ENCODE assay signal across 16 cellular contexts in genomic region chr12:49702676-49703228, GRCh38.
DNase-seq lines count a peak whose midpoint lies in the region; ATAC-seq and TF ChIP-seq lines count a peak whose summit lies in the region.
"Had no signal": no experiment of that assay in that cellular context is flagged by ENCODE, and none has a peak within 500 bp of the region (broad histone marks: within the 10 kb centered on the region; RNA-seq: fewer than 3 reads in every experiment).

No MANE protein-coding gene starts in this region.

- peaks cover 23% of the 10 kb centered on the region; the same call in 1 of the 2 replicates for H3F3A ChIP-seq in SU-DHL-6 (ENCODE audit: insufficient read depth)

- no peak overlapping the region for H3K27ac ChIP-seq in SU-DHL-6 (ENCODE audit: low read depth, low read length)
- H3K27ac ChIP-seq: neutrophil had no signal

- no peak overlapping the region for H2AFZ ChIP-seq in SU-DHL-6 (ENCODE audit: low read depth, low read length, severe bottlenecking)

- no peak for ATAC-seq in stimulated activated naive B cell treated with anti-CD40 and anti-IgM and Interleukin-4, amounts not matched to agents 10 μg/mL and 1 μg/mL and 100 μg/mL, for 72 hours (replicated peaks)

- H3K27me3 ChIP-seq in SU-DHL-6 (ENCODE audit: low read length) (no peaks in the 10 kb centered on the region), HAP-1 (ENCODE audit: low read depth) (no peaks in the 10 kb centered on the region)

- peak overlapping the region; percentile 7 for H3K4me2 ChIP-seq in SU-DHL-6 (ENCODE audit: low read depth, low read length, poor library complexity, severe bottlenecking)

- no peaks in the 10 kb centered on the region for H3K36me3 ChIP-seq in SU-DHL-6 (ENCODE audit: low read length)
- H3K36me3 ChIP-seq in HAP-1 (replicated peaks), result no peaks in the 10 kb centered on the region
- H3K36me3 ChIP-seq: neutrophil, thoracic aorta had no signal

- no peak overlapping the region for H3K9ac ChIP-seq in SU-DHL-6 (ENCODE audit: low read length)

- H3K9me3 ChIP-seq in SU-DHL-6 (ENCODE audit: insufficient read depth, low read length) (no peaks in the 10 kb centered on the region), HAP-1 (no peaks in the 10 kb centered on the region)
- H3K9me3 ChIP-seq: neutrophil, thoracic aorta had no signal

- peak overlapping the region; percentile 63 for H3K27ac Mint-ChIP-seq in T-helper 1 cell treated with Interleukin-12 subunit alpha and Interleukin-12 subunit beta and Interleukin-4 antibody, amounts not matched to agents 30 μg/mL and 1 μg/mL, for 36 hours
- peak overlapping the region; percentile 66 for H3K27ac Mint-ChIP-seq in stimulated activated naive B cell treated with anti-CD40 and anti-IgM and Interleukin-4, amounts not matched to agents 10 μg/mL and 1 μg/mL and 100 μg/mL, for 72 hours
- H3K27ac Mint-ChIP-seq: activated naive CD8-positive, alpha-beta T cell treated with anti-CD3 and anti-CD28 coated beads, Interleukin-2, amount 10 ng/mL, durations not matched to agents 7 days and 5 days had no signal

- DNase-seq in T-helper 1 cell, result no peak
- DNase-seq in fibroblast of peridontal ligament (ENCODE audit: extremely low read depth), result peak; percentile 31
- DNase-seq in stimulated activated naive B cell treated with anti-CD40 and anti-IgM and Interleukin-4, amounts not matched to agents 10 μg/mL and 1 μg/mL and 100 μg/mL, for 72 hours, result no peak
- no peak for DNase-seq in retina
- DNase-seq in HAP-1 (ENCODE audit: low spot score in 2 of 2), result no peak
- no peak for DNase-seq in stimulated activated naive CD4-positive, alpha-beta T cell treated with Interleukin-2 at 50 U/mL for 16 hours (lab: John Stamatoyannopoulos, UW)
- DNase-seq: 8988T; activated CD4-positive, CD25-positive, alpha-beta regulatory T cell treated with anti-CD3 and anti-CD28 coated beads, Interleukin-2, amount 50 U/mL, for 72 hours; activated naive CD8-positive, alpha-beta T cell treated with anti-CD3 and anti-CD28 coated beads, Interleukin-2, amount 10 ng/mL, durations not matched to agents 7 days and 5 days; H7; Karpas-422; NCI-H2171 had no signal

- H3K4me1 ChIP-seq in HAP-1, result peaks cover 17% of the 10 kb centered on the region

- peaks cover 57% of the 10 kb centered on the region for H3K4me1 Mint-ChIP-seq in T-helper 1 cell treated with Interleukin-12 subunit alpha and Interleukin-12 subunit beta and Interleukin-4 antibody, amounts not matched to agents 30 μg/mL and 1 μg/mL, for 36 hours (ENCODE audit: low read depth)
- peaks cover 54 to 85% of the 10 kb centered on the region in 2 donors for H3K4me1 Mint-ChIP-seq in stimulated activated naive B cell treated with anti-CD40 and anti-IgM and Interleukin-4, amounts not matched to agents 10 μg/mL and 1 μg/mL and 100 μg/mL, for 72 hours

- H4K20me1 ChIP-seq in SU-DHL-6 (ENCODE audit: low read depth, low read length), result peaks cover 3% of the 10 kb centered on the region; the same call in 1 of the 2 replicates

- H3K79me2 ChIP-seq in SU-DHL-6 (ENCODE audit: insufficient read depth, low read length), result peaks cover 46% of the 10 kb centered on the region

- H3K36me3 Mint-ChIP-seq in T-helper 1 cell treated with Interleukin-12 subunit alpha and Interleukin-12 subunit beta and Interleukin-4 antibody, amounts not matched to agents 30 μg/mL and 1 μg/mL, for 36 hours (ENCODE audit: low read depth), result peaks cover 5% of the 10 kb centered on the region
- peaks cover 15 to 25% of the 10 kb centered on the region in 2 donors for H3K36me3 Mint-ChIP-seq in stimulated activated naive B cell treated with anti-CD40 and anti-IgM and Interleukin-4, amounts not matched to agents 10 μg/mL and 1 μg/mL and 100 μg/mL, for 72 hours

- no peaks in the 10 kb centered on the region for H3K9me3 Mint-ChIP-seq in T-helper 1 cell treated with Interleukin-12 subunit alpha and Interleukin-12 subunit beta and Interleukin-4 antibody, amounts not matched to agents 30 μg/mL and 1 μg/mL, for 36 hours
- H3K9me3 Mint-ChIP-seq in stimulated activated naive B cell treated with anti-CD40 and anti-IgM and Interleukin-4, amounts not matched to agents 10 μg/mL and 1 μg/mL and 100 μg/mL, for 72 hours, result no peaks in the 10 kb centered on the region
- H3K9me3 Mint-ChIP-seq: activated naive CD8-positive, alpha-beta T cell treated with anti-CD3 and anti-CD28 coated beads, Interleukin-2, amount 10 ng/mL, durations not matched to agents 7 days and 5 days had no signal

- no peak for TF ChIP-seq CTCF in SU-DHL-6 (IDR thresholded peaks at IDR 0.05; ENCODE audit: insufficient read depth, low read length, poor library complexity, severe bottlenecking)

- no peak overlapping the region for H3K4me3 ChIP-seq in SU-DHL-6 (ENCODE audit: insufficient read depth, low read length, poor library complexity, severe bottlenecking)
- H3K4me3 ChIP-seq in HAP-1, result no peak overlapping the region
- H3K4me3 ChIP-seq: thoracic aorta had no signal

- no peak overlapping the region for H3K4me3 Mint-ChIP-seq in T-helper 1 cell treated with Interleukin-12 subunit alpha and Interleukin-12 subunit beta and Interleukin-4 antibody, amounts not matched to agents 30 μg/mL and 1 μg/mL, for 36 hours
- H3K4me3 Mint-ChIP-seq in stimulated activated naive B cell treated with anti-CD40 and anti-IgM and Interleukin-4, amounts not matched to agents 10 μg/mL and 1 μg/mL and 100 μg/mL, for 72 hours, result peak overlapping the region; percentile 67 to 74

- in situ Hi-C loops in HAP-1 (cut with MboI; ENCODE audit: low sequenced_read_pairs), result no loop called here

- peaks cover 3% of the 10 kb centered on the region for H3K27me3 Mint-ChIP-seq in T-helper 1 cell treated with Interleukin-12 subunit alpha and Interleukin-12 subunit beta and Interleukin-4 antibody, amounts not matched to agents 30 μg/mL and 1 μg/mL, for 36 hours (ENCODE audit: low read depth)
- no peaks in the 10 kb centered on the region for H3K27me3 Mint-ChIP-seq in stimulated activated naive B cell treated with anti-CD40 and anti-IgM and Interleukin-4, amounts not matched to agents 10 μg/mL and 1 μg/mL and 100 μg/mL, for 72 hours

- H3K9me2 ChIP-seq in SU-DHL-6 (replicated peaks; ENCODE audit: insufficient read depth, low read length), result no peaks in the 10 kb centered on the region
